In the genomic region with DNA sequence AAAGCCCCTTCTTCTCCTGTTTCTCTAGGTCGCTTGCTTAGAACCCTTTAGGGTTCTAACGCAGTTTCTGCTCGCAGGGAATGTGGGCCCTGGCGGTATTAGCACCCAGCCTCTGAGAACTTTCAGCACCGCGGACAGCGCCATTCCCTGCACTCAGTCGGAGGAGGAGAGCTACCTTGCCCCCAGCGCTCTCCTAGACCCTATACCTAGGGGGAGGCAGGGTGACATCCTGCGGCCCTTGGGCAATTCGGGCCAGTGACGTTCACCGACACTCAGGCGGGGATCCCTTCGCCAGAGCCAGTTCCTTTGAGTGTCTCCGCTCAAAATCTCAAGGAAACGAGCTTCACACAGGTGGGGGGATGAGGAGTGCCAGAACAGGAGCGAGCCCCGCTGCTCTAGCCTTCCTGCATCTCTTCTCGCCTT, we compare ENCODE assay signal across 1 cellular context.
TF ChIP-seq lines count a peak whose summit lies in the region.

No MANE protein-coding gene starts in this region.

TF ChIP-seq in HepG2, 621 proteins besides CTCF, POLR2A, EP300 and RAD21 (continued from another document and continues in another):
- TF ChIP-seq, protein P1, sequence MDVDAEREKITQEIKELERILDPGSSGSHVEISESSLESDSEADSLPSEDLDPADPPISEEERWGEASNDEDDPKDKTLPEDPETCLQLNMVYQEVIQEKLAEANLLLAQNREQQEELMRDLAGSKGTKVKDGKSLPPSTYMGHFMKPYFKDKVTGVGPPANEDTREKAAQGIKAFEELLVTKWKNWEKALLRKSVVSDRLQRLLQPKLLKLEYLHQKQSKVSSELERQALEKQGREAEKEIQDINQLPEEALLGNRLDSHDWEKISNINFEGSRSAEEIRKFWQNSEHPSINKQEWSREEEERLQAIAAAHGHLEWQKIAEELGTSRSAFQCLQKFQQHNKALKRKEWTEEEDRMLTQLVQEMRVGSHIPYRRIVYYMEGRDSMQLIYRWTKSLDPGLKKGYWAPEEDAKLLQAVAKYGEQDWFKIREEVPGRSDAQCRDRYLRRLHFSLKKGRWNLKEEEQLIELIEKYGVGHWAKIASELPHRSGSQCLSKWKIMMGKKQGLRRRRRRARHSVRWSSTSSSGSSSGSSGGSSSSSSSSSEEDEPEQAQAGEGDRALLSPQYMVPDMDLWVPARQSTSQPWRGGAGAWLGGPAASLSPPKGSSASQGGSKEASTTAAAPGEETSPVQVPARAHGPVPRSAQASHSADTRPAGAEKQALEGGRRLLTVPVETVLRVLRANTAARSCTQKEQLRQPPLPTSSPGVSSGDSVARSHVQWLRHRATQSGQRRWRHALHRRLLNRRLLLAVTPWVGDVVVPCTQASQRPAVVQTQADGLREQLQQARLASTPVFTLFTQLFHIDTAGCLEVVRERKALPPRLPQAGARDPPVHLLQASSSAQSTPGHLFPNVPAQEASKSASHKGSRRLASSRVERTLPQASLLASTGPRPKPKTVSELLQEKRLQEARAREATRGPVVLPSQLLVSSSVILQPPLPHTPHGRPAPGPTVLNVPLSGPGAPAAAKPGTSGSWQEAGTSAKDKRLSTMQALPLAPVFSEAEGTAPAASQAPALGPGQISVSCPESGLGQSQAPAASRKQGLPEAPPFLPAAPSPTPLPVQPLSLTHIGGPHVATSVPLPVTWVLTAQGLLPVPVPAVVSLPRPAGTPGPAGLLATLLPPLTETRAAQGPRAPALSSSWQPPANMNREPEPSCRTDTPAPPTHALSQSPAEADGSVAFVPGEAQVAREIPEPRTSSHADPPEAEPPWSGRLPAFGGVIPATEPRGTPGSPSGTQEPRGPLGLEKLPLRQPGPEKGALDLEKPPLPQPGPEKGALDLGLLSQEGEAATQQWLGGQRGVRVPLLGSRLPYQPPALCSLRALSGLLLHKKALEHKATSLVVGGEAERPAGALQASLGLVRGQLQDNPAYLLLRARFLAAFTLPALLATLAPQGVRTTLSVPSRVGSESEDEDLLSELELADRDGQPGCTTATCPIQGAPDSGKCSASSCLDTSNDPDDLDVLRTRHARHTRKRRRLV (CRISPR knock-in tag; IDR thresholded peaks at IDR 0.05): no peak
- peak; percentile 89 for TF ChIP-seq SALL1 (CRISPR knock-in tag; IDR thresholded peaks at IDR 0.05)
- 0 out of 2 replicates have a peak, but pooled peaks have one; percentile 14 for TF ChIP-seq SAP130 (CRISPR knock-in tag; IDR thresholded peaks at IDR 0.05; ENCODE audit: low read depth)
- TF ChIP-seq, protein P2, sequence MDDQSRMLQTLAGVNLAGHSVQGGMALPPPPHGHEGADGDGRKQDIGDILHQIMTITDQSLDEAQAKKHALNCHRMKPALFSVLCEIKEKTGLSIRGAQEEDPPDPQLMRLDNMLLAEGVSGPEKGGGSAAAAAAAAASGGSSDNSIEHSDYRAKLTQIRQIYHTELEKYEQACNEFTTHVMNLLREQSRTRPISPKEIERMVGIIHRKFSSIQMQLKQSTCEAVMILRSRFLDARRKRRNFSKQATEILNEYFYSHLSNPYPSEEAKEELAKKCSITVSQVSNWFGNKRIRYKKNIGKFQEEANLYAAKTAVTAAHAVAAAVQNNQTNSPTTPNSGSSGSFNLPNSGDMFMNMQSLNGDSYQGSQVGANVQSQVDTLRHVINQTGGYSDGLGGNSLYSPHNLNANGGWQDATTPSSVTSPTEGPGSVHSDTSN (CRISPR knock-in tag; IDR thresholded peaks at IDR 0.05; ENCODE audit: borderline replicate concordance): no peak
- TF ChIP-seq RBAK (CRISPR knock-in tag; IDR thresholded peaks at IDR 0.05): no peak
- TF ChIP-seq, protein P3, sequence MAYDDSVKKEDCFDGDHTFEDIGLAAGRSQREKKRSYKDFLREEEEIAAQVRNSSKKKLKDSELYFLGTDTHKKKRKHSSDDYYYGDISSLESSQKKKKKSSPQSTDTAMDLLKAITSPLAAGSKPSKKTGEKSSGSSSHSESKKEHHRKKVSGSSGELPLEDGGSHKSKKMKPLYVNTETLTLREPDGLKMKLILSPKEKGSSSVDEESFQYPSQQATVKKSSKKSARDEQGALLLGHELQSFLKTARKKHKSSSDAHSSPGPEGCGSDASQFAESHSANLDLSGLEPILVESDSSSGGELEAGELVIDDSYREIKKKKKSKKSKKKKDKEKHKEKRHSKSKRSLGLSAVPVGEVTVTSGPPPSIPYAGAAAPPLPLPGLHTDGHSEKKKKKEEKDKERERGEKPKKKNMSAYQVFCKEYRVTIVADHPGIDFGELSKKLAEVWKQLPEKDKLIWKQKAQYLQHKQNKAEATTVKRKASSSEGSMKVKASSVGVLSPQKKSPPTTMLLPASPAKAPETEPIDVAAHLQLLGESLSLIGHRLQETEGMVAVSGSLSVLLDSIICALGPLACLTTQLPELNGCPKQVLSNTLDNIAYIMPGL (CRISPR knock-in tag; IDR thresholded peaks at IDR 0.05; ENCODE audit: borderline replicate concordance in 1 of 2, low read depth in 1 of 2): no peak
- 0 out of 2 replicates have a peak, but pooled peaks have one; percentile 61 for TF ChIP-seq MIXL1 (CRISPR knock-in tag; IDR thresholded peaks at IDR 0.05)
- TF ChIP-seq ZFP36L2 (CRISPR knock-in tag; IDR thresholded peaks at IDR 0.05): peak; percentile 84; the same call in 1 of the 2 replicates
- TF ChIP-seq, protein P4, sequence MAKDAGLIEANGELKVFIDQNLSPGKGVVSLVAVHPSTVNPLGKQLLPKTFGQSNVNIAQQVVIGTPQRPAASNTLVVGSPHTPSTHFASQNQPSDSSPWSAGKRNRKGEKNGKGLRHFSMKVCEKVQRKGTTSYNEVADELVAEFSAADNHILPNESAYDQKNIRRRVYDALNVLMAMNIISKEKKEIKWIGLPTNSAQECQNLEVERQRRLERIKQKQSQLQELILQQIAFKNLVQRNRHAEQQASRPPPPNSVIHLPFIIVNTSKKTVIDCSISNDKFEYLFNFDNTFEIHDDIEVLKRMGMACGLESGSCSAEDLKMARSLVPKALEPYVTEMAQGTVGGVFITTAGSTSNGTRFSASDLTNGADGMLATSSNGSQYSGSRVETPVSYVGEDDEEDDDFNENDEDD (CRISPR knock-in tag; IDR thresholded peaks at IDR 0.05; ENCODE audit: borderline replicate concordance): no peak
- no peak for TF ChIP-seq ZNF510 (CRISPR knock-in tag; IDR thresholded peaks at IDR 0.05; ENCODE audit: low read depth)
- peak; percentile 98 for TF ChIP-seq MIER2 (CRISPR knock-in tag; IDR thresholded peaks at IDR 0.05)
- TF ChIP-seq, protein P5, sequence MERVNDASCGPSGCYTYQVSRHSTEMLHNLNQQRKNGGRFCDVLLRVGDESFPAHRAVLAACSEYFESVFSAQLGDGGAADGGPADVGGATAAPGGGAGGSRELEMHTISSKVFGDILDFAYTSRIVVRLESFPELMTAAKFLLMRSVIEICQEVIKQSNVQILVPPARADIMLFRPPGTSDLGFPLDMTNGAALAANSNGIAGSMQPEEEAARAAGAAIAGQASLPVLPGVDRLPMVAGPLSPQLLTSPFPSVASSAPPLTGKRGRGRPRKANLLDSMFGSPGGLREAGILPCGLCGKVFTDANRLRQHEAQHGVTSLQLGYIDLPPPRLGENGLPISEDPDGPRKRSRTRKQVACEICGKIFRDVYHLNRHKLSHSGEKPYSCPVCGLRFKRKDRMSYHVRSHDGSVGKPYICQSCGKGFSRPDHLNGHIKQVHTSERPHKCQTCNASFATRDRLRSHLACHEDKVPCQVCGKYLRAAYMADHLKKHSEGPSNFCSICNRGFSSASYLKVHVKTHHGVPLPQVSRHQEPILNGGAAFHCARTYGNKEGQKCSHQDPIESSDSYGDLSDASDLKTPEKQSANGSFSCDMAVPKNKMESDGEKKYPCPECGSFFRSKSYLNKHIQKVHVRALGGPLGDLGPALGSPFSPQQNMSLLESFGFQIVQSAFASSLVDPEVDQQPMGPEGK (CRISPR knock-in tag; IDR thresholded peaks at IDR 0.05): peak; percentile 51; the same call in 1 of the 2 replicates
- peak; percentile 35; the same call in 1 of the 2 replicates for TF ChIP-seq THAP11 (CRISPR knock-in tag; IDR thresholded peaks at IDR 0.05)
- no peak for TF ChIP-seq HOXA9 (CRISPR knock-in tag; IDR thresholded peaks at IDR 0.05; ENCODE audit: borderline replicate concordance)
- TF ChIP-seq PITX1 (CRISPR knock-in tag; IDR thresholded peaks at IDR 0.05): 0 out of 2 replicates have a peak, but pooled peaks have one; percentile 29
- TF ChIP-seq, protein P6, sequence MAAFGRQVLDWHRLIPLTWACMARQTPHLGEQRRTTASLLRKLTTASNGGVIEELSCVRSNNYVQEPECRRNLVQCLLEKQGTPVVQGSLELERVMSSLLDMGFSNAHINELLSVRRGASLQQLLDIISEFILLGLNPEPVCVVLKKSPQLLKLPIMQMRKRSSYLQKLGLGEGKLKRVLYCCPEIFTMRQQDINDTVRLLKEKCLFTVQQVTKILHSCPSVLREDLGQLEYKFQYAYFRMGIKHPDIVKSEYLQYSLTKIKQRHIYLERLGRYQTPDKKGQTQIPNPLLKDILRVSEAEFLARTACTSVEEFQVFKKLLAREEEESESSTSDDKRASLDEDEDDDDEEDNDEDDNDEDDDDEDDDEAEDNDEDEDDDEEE (CRISPR knock-in tag; IDR thresholded peaks at IDR 0.05): no peak
- no peak for TF ChIP-seq EED (CRISPR knock-in tag; IDR thresholded peaks at IDR 0.05)
- TF ChIP-seq, protein P7, sequence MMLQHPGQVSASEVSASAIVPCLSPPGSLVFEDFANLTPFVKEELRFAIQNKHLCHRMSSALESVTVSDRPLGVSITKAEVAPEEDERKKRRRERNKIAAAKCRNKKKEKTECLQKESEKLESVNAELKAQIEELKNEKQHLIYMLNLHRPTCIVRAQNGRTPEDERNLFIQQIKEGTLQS (CRISPR knock-in tag; IDR thresholded peaks at IDR 0.05): peak; percentile 56; the same call in 1 of the 2 replicates
- TF ChIP-seq RARA (CRISPR knock-in tag; IDR thresholded peaks at IDR 0.05): peak; percentile 48; the same call in 1 of the 2 replicates
- TF ChIP-seq ZNF777 (CRISPR knock-in tag; IDR thresholded peaks at IDR 0.05): no peak; the same call in 1 of the 2 replicates
- TF ChIP-seq, protein P8, sequence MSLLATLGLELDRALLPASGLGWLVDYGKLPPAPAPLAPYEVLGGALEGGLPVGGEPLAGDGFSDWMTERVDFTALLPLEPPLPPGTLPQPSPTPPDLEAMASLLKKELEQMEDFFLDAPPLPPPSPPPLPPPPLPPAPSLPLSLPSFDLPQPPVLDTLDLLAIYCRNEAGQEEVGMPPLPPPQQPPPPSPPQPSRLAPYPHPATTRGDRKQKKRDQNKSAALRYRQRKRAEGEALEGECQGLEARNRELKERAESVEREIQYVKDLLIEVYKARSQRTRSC (CRISPR knock-in tag; IDR thresholded peaks at IDR 0.05; ENCODE audit: low read depth): 0 out of 2 replicates have a peak, but pooled peaks have one; percentile 74
- peak; percentile 85 for TF ChIP-seq HES4 (CRISPR knock-in tag; IDR thresholded peaks at IDR 0.05; ENCODE audit: borderline replicate concordance)
- TF ChIP-seq, protein P9, sequence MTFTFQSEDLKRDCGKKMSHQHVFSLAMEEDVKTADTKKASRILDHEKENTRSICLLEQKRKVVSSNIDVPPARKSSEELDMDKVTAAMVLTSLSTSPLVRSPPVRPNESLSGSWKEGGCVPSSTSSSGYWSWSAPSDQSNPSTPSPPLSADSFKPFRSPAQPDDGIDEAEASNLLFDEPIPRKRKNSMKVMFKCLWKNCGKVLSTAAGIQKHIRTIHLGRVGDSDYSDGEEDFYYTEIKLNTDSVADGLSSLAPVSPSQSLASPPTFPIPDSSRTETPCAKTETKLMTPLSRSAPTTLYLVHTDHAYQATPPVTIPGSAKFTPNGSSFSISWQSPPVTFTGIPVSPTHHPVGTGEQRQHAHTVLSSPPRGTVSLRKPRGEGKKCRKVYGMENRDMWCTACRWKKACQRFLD (CRISPR knock-in tag; IDR thresholded peaks at IDR 0.05; ENCODE audit: borderline replicate concordance): 0 out of 2 replicates have a peak, but pooled peaks have one; percentile 50
- TF ChIP-seq, protein P10, sequence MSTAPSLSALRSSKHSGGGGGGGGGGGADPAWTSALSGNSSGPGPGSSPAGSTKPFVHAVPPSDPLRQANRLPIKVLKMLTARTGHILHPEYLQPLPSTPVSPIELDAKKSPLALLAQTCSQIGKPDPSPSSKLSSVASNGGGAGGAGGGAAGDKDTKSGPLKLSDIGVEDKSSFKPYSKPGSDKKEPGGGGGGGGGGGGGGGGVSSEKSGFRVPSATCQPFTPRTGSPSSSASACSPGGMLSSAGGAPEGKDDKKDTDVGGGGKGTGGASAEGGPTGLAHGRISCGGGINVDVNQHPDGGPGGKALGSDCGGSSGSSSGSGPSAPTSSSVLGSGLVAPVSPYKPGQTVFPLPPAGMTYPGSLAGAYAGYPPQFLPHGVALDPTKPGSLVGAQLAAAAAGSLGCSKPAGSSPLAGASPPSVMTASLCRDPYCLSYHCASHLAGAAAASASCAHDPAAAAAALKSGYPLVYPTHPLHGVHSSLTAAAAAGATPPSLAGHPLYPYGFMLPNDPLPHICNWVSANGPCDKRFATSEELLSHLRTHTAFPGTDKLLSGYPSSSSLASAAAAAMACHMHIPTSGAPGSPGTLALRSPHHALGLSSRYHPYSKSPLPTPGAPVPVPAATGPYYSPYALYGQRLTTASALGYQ (CRISPR knock-in tag; IDR thresholded peaks at IDR 0.05): no peak
- TF ChIP-seq, protein P11, sequence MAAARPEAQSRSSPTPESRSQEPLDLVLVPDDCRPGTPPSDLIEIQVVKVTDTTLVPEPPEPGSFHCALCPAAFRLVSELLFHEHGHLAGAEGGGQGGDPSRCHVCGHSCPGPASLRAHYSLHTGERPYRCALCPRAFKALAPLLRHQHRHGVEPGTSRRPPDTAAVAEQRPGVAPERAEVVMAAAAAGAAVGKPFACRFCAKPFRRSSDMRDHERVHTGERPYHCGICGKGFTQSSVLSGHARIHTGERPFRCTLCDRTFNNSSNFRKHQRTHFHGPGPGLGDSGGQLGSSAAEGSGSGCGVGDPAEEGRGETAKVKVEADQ (CRISPR knock-in tag; IDR thresholded peaks at IDR 0.05; ENCODE audit: borderline replicate concordance): no peak
- TF ChIP-seq KDM4B (CRISPR knock-in tag; IDR thresholded peaks at IDR 0.05): peak; percentile 57; the same call in 1 of the 2 replicates
- no peak for TF ChIP-seq NFIB (CRISPR knock-in tag; IDR thresholded peaks at IDR 0.05; ENCODE audit: borderline replicate concordance)
- TF ChIP-seq ZBTB21 (CRISPR knock-in tag; IDR thresholded peaks at IDR 0.05): no peak
- TF ChIP-seq YEATS4 (CRISPR knock-in tag; IDR thresholded peaks at IDR 0.05; ENCODE audit: borderline replicate concordance): no peak
- peak; percentile 58; the same call in 1 of the 2 replicates for TF ChIP-seq ZNF558 (CRISPR knock-in tag; IDR thresholded peaks at IDR 0.05; ENCODE audit: borderline replicate concordance)
- TF ChIP-seq, protein P12, sequence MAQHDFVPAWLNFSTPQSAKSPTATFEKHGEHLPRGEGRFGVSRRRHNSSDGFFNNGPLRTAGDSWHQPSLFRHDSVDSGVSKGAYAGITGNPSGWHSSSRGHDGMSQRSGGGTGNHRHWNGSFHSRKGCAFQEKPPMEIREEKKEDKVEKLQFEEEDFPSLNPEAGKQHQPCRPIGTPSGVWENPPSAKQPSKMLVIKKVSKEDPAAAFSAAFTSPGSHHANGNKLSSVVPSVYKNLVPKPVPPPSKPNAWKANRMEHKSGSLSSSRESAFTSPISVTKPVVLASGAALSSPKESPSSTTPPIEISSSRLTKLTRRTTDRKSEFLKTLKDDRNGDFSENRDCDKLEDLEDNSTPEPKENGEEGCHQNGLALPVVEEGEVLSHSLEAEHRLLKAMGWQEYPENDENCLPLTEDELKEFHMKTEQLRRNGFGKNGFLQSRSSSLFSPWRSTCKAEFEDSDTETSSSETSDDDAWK (CRISPR knock-in tag; IDR thresholded peaks at IDR 0.05): no peak
- no peak for TF ChIP-seq BHLHE40 (IDR thresholded peaks at IDR 0.05; ENCODE audit: low read length)
- TF ChIP-seq GABPB1 (CRISPR knock-in tag; IDR thresholded peaks at IDR 0.05): peak; percentile 33; the same call in 1 of the 2 replicates
- peak; percentile 70 for TF ChIP-seq KDM2A (CRISPR knock-in tag; IDR thresholded peaks at IDR 0.05; ENCODE audit: borderline replicate concordance, low read depth)
- 0 out of 2 replicates have a peak, but pooled peaks have one; percentile 26 for TF ChIP-seq ZNF614 (CRISPR knock-in tag; IDR thresholded peaks at IDR 0.05; ENCODE audit: borderline replicate concordance)
